ENCODE assay signal across 18 cellular contexts in genomic region chr5:130710596-130710995, GRCh38.
DNase-seq lines count a peak whose midpoint lies in the region; ATAC-seq and TF ChIP-seq lines count a peak whose summit lies in the region.
"Had no signal": no experiment of that assay in that cellular context is flagged by ENCODE, and none has a peak within 500 bp of the region (broad histone marks: within the 10 kb centered on the region; RNA-seq: fewer than 3 reads in every experiment).

No MANE protein-coding gene starts in this region.

- H3K36me3 Mint-ChIP-seq in chondrocyte (ENCODE audit: low read depth) = no peaks in the 10 kb centered on the region
- H3K36me3 Mint-ChIP-seq: activated naive CD8-positive, alpha-beta T cell treated with anti-CD3 and anti-CD28 coated beads, Interleukin-2, amount 10 ng/mL, durations not matched to agents 7 days and 5 days; CD14-positive monocyte had no signal

- peak overlapping the region; percentile 24 for H3K27ac Mint-ChIP-seq in chondrocyte (ENCODE audit: unreplicated experiment)
- H3K27ac Mint-ChIP-seq: activated CD4-positive, alpha-beta T cell treated with anti-CD3 and anti-CD28 coated beads, Interleukin-2, amount 10 ng/mL, durations not matched to agents 7 days and 5 days; activated naive CD8-positive, alpha-beta T cell treated with anti-CD3 and anti-CD28 coated beads, Interleukin-2, amount 10 ng/mL, durations not matched to agents 7 days and 5 days; CD14-positive monocyte; T-helper 2 cell treated with Interferon-gamma antibody and Interleukin-4, amounts not matched to agents 5 μg/mL and 100 μg/mL, for 36 hours had no signal

- TF ChIP-seq CTCF in chondrocyte (IDR thresholded peaks at IDR 0.05) = no peak

- DNase-seq in LHCN-M2 (ENCODE audit: low read depth) = peak; percentile 31
- DNase-seq in chondrocyte (ENCODE audit: low spot score) = no peak
- peak; percentile 26 for DNase-seq in kidney tubule cell (ENCODE audit: low spot score)
- no peak for DNase-seq in stimulated activated CD4-positive, alpha-beta T cell treated with anti-CD3 and anti-CD28 coated beads, Interleukin-2, amount 100 ng/mL, for 24 hours
- no peak for DNase-seq in SKM-1 treated with dmso at 0.1 percent for 144 hours (lab: John Stamatoyannopoulos, UW; ENCODE audit: unreplicated experiment)
- DNase-seq: activated CD4-positive, alpha-beta T cell treated with anti-CD3 and anti-CD28 coated beads, Interleukin-2, amount 10 ng/mL, durations not matched to agents 7 days and 5 days; activated naive CD8-positive, alpha-beta T cell treated with anti-CD3 and anti-CD28 coated beads, Interleukin-2, amount 10 ng/mL, durations not matched to agents 7 days and 5 days; activated T-cell treated with anti-CD3 and anti-CD28 coated beads, Interleukin-2, amount 50 U/mL, for 1 hour; dorsolateral prefrontal cortex; GDM1; IMR-90; NCI-H1092; SHP77 treated with DMSO at 0.1 percent for 48 hours; tibial artery had no signal

- peaks cover 27% of the 10 kb centered on the region for H3K4me1 Mint-ChIP-seq in chondrocyte (ENCODE audit: low read depth)
- H3K4me1 Mint-ChIP-seq: activated CD4-positive, alpha-beta T cell treated with anti-CD3 and anti-CD28 coated beads, Interleukin-2, amount 10 ng/mL, durations not matched to agents 7 days and 5 days; CD14-positive monocyte had no signal

- no peaks in the 10 kb centered on the region for H3K27me3 Mint-ChIP-seq in chondrocyte (ENCODE audit: low read depth)

- H3K4me3 Mint-ChIP-seq in chondrocyte (ENCODE audit: unreplicated experiment) = no peak overlapping the region
- H3K4me3 Mint-ChIP-seq: activated CD4-positive, alpha-beta T cell treated with anti-CD3 and anti-CD28 coated beads, Interleukin-2, amount 10 ng/mL, durations not matched to agents 7 days and 5 days; activated naive CD8-positive, alpha-beta T cell treated with anti-CD3 and anti-CD28 coated beads, Interleukin-2, amount 10 ng/mL, durations not matched to agents 7 days and 5 days; CD14-positive monocyte; T-helper 2 cell treated with Interferon-gamma antibody and Interleukin-4, amounts not matched to agents 5 μg/mL and 100 μg/mL, for 36 hours had no signal

- no peaks in the 10 kb centered on the region for H3K9me3 Mint-ChIP-seq in chondrocyte (ENCODE audit: low read depth)
- H3K9me3 Mint-ChIP-seq: activated CD4-positive, alpha-beta T cell treated with anti-CD3 and anti-CD28 coated beads, Interleukin-2, amount 10 ng/mL, durations not matched to agents 7 days and 5 days; activated naive CD8-positive, alpha-beta T cell treated with anti-CD3 and anti-CD28 coated beads, Interleukin-2, amount 10 ng/mL, durations not matched to agents 7 days and 5 days; CD14-positive monocyte; T-helper 2 cell treated with Interferon-gamma antibody and Interleukin-4, amounts not matched to agents 5 μg/mL and 100 μg/mL, for 36 hours had no signal

- ATAC-seq in GM19463 (IDR thresholded peaks at IDR 0.05; ENCODE audit: unreplicated experiment) (no peak), HG02798 (IDR thresholded peaks at IDR 0.05; ENCODE audit: poor library complexity, unreplicated experiment) (no peak)

Comparison
In these comparisons a context has a peak if more than half of its experiments do, and no peak if none do; other contexts are left out.
1. DNase-seq: peak in LHCN-M2 (single experiment) and kidney tubule cell (single experiment); none in chondrocyte (single experiment), stimulated activated CD4-positive, alpha-beta T cell treated with anti-CD3 and anti-CD28 coated beads, Interleukin-2, amount 100 ng/mL, for 24 hours (0 of 2) and SKM-1 treated with dmso at 0.1 percent for 144 hours (single experiment).